Comparison of ENCODE assay signal across 19 cellular contexts in genomic region chrY:20929691-20930342, GRCh38.
DNase-seq lines count a peak whose midpoint lies in the region; ATAC-seq, FAIRE-seq and TF ChIP-seq lines count a peak whose summit lies in the region.
"Had no signal": no experiment of that assay in that cellular context is flagged by ENCODE, and none has a peak within 500 bp of the region (broad histone marks: within the 10 kb centered on the region; RNA-seq: fewer than 3 reads in every experiment).

No MANE protein-coding gene starts in this region.

- H3K27me3 ChIP-seq in RWPE2 (ENCODE audit: insufficient read depth, poor library complexity, severe bottlenecking) (no peaks in the 10 kb centered on the region), HepG2 (ENCODE audit: control insufficient read depth in 1 of 2, insufficient read depth in 2 of 2, low read length in 2 of 2) (no peaks in the 10 kb centered on the region)

- no peak for TF ChIP-seq POLR2A in HepG2 (IDR thresholded peaks at IDR 0.05; ENCODE audit: insufficient read depth in 1 of 2, low read depth in 2 of 2, low read length in 2 of 2)

- peak; percentile 54 for TF ChIP-seq CTCF in LNCAP (IDR thresholded peaks at IDR 0.05)
- peak; percentile 27 for TF ChIP-seq CTCF in RWPE2 (IDR thresholded peaks at IDR 0.05; ENCODE audit: poor library complexity, severe bottlenecking)
- TF ChIP-seq CTCF in HepG2 (CRISPR knock-in tag; IDR thresholded peaks at IDR 0.05): peak; percentile 42

- H3K9me3 ChIP-seq in RWPE2 (ENCODE audit: severe bottlenecking) (no peaks in the 10 kb centered on the region), HepG2 (ENCODE audit: low read length) (peaks cover 19% of the 10 kb centered on the region)

- no peaks in the 10 kb centered on the region for H4K20me1 ChIP-seq in HepG2 (ENCODE audit: insufficient read depth, low read length)

- H3K4me3 ChIP-seq in RWPE2 (ENCODE audit: severe bottlenecking): no peak overlapping the region
- H3K4me3 ChIP-seq in HepG2 (replicated peaks in 1 of 3; ENCODE audit: insufficient read depth in 1 of 3, low read depth in 2 of 3, low read length in 3 of 3): no peak overlapping the region

- ATAC-seq in RWPE2 (ENCODE audit: low read depth): peak; percentile 70
- peak; percentile 96 for ATAC-seq in HepG2
- ATAC-seq in HG03469 (IDR thresholded peaks at IDR 0.05; ENCODE audit: unreplicated experiment): no peak

- no CpG with 5 or more reads among the region's 6 CpGs for WGBS in HepG2 (ENCODE audit: low lambda C conversion rate)

- POLR2A ChIA-PET in HepG2 (lab: Yijun Ruan, JAX): no interaction called here

- TF ChIP-seq EP300 in HepG2 (IDR thresholded peaks at IDR 0.05; ENCODE audit: low read depth in 2 of 2, low read length in 2 of 2) (no peak), HepG2 (CRISPR knock-in tag; IDR thresholded peaks at IDR 0.05; ENCODE audit: borderline replicate concordance) (no peak)

- intact Hi-C loops in HepG2 (cut with micrococcal nuclease; ENCODE audit: unreplicated experiment): loop anchor here (10.0 kb wide), 1 partner anchor 165 kb away; no protein-coding TSS in a partner anchor
- intact Hi-C loops in posterior cingulate gyrus (cut with DNase I): no loop called here

- 0 out of 2 replicates have a peak, but pooled peaks have one; percentile 23 for TF ChIP-seq RAD21 in HepG2 (CRISPR knock-in tag; IDR thresholded peaks at IDR 0.05)

- H3K36me3 ChIP-seq in RWPE2 (ENCODE audit: low read depth): no peaks in the 10 kb centered on the region
- H3K36me3 ChIP-seq in HepG2 (replicated peaks in 1 of 2; ENCODE audit: control insufficient read depth in 1 of 2, insufficient read depth in 2 of 2, low read length in 2 of 2): no peaks in the 10 kb centered on the region

- DNase-seq in RWPE2 (ENCODE audit: low spot score): no peak
- peak; percentile 0 for DNase-seq in HepG2 (ENCODE audit: low spot score)
- no peak for DNase-seq in posterior cingulate gyrus
- DNase-seq in NCI-H2171 (lab: John Stamatoyannopoulos, UW): no peak
- DNase-seq in NCI-H446 treated with DMSO at 0.1 percent for 48 hours (lab: John Stamatoyannopoulos, UW): no peak
- DNase-seq: C1 segment of cervical spinal cord; CD4-positive, alpha-beta memory T cell; DMS153; DND-41; GDM1; HCEC 1CT; HFFc6 had no signal

- H3K4me1 ChIP-seq in RWPE2 (ENCODE audit: insufficient read depth, poor library complexity, severe bottlenecking) (no peaks in the 10 kb centered on the region), HepG2 (ENCODE audit: insufficient read depth, low read length) (no peaks in the 10 kb centered on the region)

- H3K4me2 ChIP-seq in HepG2 (ENCODE audit: low read depth, low read length): no peak overlapping the region

- no peak for FAIRE-seq in HepG2 (lab: Jason Lieb, UNC)
- FAIRE-seq: A204.1, D721Med, GM12892, GM19239, H1 had no signal

- H3K27ac ChIP-seq in RWPE2 (ENCODE audit: poor library complexity, severe bottlenecking) (no peak overlapping the region), HepG2 (ENCODE audit: extremely low read length, insufficient read depth, low read length) (no peak overlapping the region)

- no peak overlapping the region for H3K9ac ChIP-seq in HepG2 (ENCODE audit: insufficient read depth, low read depth, low read length)

- in situ Hi-C loops in HepG2 (cut with HindIII; ENCODE audit: extremely low pct_ligation_motif_present, low pct_unique_long_range_greater_than_20kb): no loop called here

- H2AFZ ChIP-seq in HepG2 (ENCODE audit: low read length): no peak overlapping the region

- CTCF ChIA-PET in HepG2 (lab: Yijun Ruan, JAX; ENCODE audit: low intra/inter-chr PET ratio, low total read pairs): no interaction called here

- H3K79me2 ChIP-seq in HepG2 (ENCODE audit: insufficient read depth, low read length): no peaks in the 10 kb centered on the region

- no TSS peak for BruUV-seq in HepG2 (replicated peaks; lab: Mats Ljungman, UMichigan)

TF ChIP-seq in HepG2, 621 proteins besides CTCF, POLR2A, EP300 and RAD21:
- TF ChIP-seq STAG1 (CRISPR knock-in tag; IDR thresholded peaks at IDR 0.05) (peak; percentile 49), ZNF546 (CRISPR knock-in tag; conservative IDR thresholded peaks at IDR 0.05) (no peak), JDP2 (CRISPR knock-in tag; IDR thresholded peaks at IDR 0.05; ENCODE audit: borderline replicate concordance) (no peak), BCL6 (CRISPR knock-in tag; IDR thresholded peaks at IDR 0.05) (0 out of 2 replicates have a peak, but pooled peaks have one; percentile 27)
